8 cellular contexts compared by ENCODE assay signal in the genomic region with DNA sequence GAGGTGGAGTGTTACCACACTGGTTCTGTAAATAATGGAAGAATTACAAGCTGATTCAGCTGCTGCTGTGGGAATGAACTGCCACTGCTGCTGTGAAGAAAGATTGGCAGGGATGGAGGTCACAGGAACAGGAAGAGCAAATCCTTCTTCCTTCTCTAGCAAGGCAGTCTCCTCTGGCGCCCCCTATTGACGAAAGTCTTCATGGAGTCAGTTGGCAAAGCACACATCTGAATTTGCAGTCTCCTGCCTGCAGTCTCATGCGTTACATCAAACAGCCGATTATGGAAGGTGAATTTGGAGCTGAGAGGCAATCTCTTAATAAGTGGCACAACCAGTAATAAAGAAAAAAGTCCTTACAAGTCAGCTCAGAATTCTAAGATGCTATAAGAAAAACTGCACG.
DNase-seq lines count a peak whose midpoint lies in the region; ATAC-seq and TF ChIP-seq lines count a peak whose summit lies in the region.
"Had no signal": no experiment of that assay in that cellular context is flagged by ENCODE, and none has a peak within 500 bp of the region (broad histone marks: within the 10 kb centered on the region; RNA-seq: fewer than 3 reads in every experiment).

No MANE protein-coding gene starts in this region.

- ATAC-seq in body of pancreas (no peak), left lobe of liver (peak; percentile 65), HG03460 (IDR thresholded peaks at IDR 0.05; ENCODE audit: unreplicated experiment) (no peak)
- ATAC-seq in naive thymus-derived CD8-positive, alpha-beta T cell, result no peak

- TF ChIP-seq CTCF in GM13976 (IDR thresholded peaks at IDR 0.05; ENCODE audit: borderline replicate concordance, control extremely low read depth, extremely low read depth, insufficient read depth, missing control alignments) (peak; percentile 13), body of pancreas (IDR thresholded peaks at IDR 0.05) (peak in 2 of 7 experiments; percentile 9 to 22)

- in situ Hi-C loops in GM13976 (cut with MboI; ENCODE audit: low sequenced_read_pairs, unreplicated experiment), result no loop called here

- H3K36me3 Mint-ChIP-seq in naive thymus-derived CD8-positive, alpha-beta T cell, result no peaks in the 10 kb centered on the region

- no peak overlapping the region for H3K4me3 Mint-ChIP-seq in naive thymus-derived CD8-positive, alpha-beta T cell
- H3K4me3 Mint-ChIP-seq: T-helper 1 cell treated with Interleukin-12 subunit alpha and Interleukin-12 subunit beta and Interleukin-4 antibody, amounts not matched to agents 30 μg/mL and 1 μg/mL, for 36 hours had no signal

- TF ChIP-seq POLR2A in body of pancreas (IDR thresholded peaks at IDR 0.05), result no peak

- H3K27ac Mint-ChIP-seq in naive thymus-derived CD8-positive, alpha-beta T cell, result no peak overlapping the region
- H3K27ac Mint-ChIP-seq: T-helper 1 cell treated with Interleukin-12 subunit alpha and Interleukin-12 subunit beta and Interleukin-4 antibody, amounts not matched to agents 30 μg/mL and 1 μg/mL, for 36 hours had no signal

- no peaks in the 10 kb centered on the region for H3K4me1 Mint-ChIP-seq in naive thymus-derived CD8-positive, alpha-beta T cell

- peaks cover 0 to 1% (median 0%) of the 10 kb centered on the region in 5 donors for H3K27me3 Mint-ChIP-seq in naive thymus-derived CD8-positive, alpha-beta T cell

- no peaks in the 10 kb centered on the region for H3K36me3 ChIP-seq in body of pancreas (replicated peaks in 1 of 2; ENCODE audit: insufficient read depth in 1 of 2, low read depth in 2 of 2)

- no peaks in the 10 kb centered on the region for H3K27me3 ChIP-seq in body of pancreas

- DNase-seq in GM13976 (ENCODE audit: low spot score), result no peak
- DNase-seq in NAMALWA (ENCODE audit: low spot score), result peak; percentile 24
- DNase-seq in body of pancreas, result peak in 3 of 4 donors; percentile 9 to 32 (median 26)
- DNase-seq in left lobe of liver (ENCODE audit: low spot score), result no peak
- DNase-seq in NCI-H146 treated with DMSO at 0.1 percent for 48 hours (lab: John Stamatoyannopoulos, UW; ENCODE audit: unreplicated experiment), result no peak
- DNase-seq in naive thymus-derived CD8-positive, alpha-beta T cell, result no peak

- WGBS in body of pancreas, 2 donors, result 42 to 44% methylated on average over 5 of the region's 5 CpGs

- intact Hi-C loops in body of pancreas (cut with DNase I), result no loop called here

- H3K4me1 ChIP-seq in body of pancreas, result no peaks in the 10 kb centered on the region

- H3K27ac ChIP-seq in body of pancreas, result no peak overlapping the region

- no peak overlapping the region for H3K4me3 ChIP-seq in body of pancreas

- H3K9me3 ChIP-seq in body of pancreas, result no peaks in the 10 kb centered on the region

- POLR2A ChIA-PET in naive thymus-derived CD8-positive, alpha-beta T cell (lab: Charles Lee), result no interaction called here

- H3K9me3 Mint-ChIP-seq in naive thymus-derived CD8-positive, alpha-beta T cell, result peaks cover 0 to 17% (median 8%) of the 10 kb centered on the region in 9 donors

Comparison
In these comparisons a context has a peak if more than half of its experiments do, and no peak if none do; other contexts are left out.
1. DNase-seq: peak in NAMALWA (single experiment) and body of pancreas (3 of 4); none in GM13976 (single experiment), left lobe of liver (single experiment), NCI-H146 treated with DMSO at 0.1 percent for 48 hours (single experiment) and naive thymus-derived CD8-positive, alpha-beta T cell (0 of 10).